ENCODE assay signal across 1 cellular context in the genomic region with DNA sequence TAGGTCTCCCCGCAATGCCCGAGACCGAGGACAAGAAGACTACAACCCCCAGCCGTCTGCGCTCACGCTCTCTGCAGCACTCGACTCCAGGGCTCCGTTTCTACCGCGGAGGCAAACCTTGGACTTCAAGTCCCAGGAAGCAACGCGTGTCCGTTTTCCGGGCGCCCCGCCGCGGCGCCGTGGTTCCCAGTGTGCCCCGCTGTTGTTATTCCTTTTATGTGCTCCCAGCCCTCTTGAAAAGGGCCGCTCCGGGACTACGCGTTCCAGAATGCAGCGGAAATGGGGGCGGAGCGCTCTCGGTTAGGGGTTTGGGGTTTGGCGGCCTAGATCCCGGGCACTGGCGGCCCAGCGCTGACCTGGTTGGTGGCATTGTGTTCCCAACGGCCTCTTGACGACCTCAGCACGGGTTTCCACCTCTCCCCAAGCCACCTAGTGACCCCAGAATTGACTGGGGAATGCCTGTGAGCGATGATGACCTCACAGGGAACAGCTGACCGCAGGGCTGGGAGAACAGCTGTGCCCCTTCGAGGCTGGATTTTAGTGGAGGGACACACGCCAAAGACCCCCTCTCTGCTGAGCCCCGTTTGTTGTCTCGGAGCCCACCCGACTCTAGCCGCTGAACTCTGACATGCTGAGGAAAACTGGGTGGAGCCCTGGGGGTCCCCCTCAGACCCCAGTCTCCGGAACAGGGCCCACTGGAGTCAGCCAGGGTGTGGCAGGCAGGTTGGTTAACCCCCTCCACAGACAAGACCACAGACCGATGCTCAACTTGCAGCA.
A peak's percentile ranks its signal among the peaks of the same experiment; 100 is the strongest.
TF ChIP-seq lines count a peak whose summit lies in the region.

No MANE protein-coding gene starts in this region.

TF ChIP-seq in HepG2, 621 proteins besides CTCF, POLR2A, EP300 and RAD21 (continued from another document and continues in another):
- TF ChIP-seq ZBTB49 (CRISPR knock-in tag; IDR thresholded peaks at IDR 0.05; ENCODE audit: borderline replicate concordance) = no peak
- peak; percentile 95 for TF ChIP-seq ZFY (CRISPR knock-in tag; IDR thresholded peaks at IDR 0.05)
- TF ChIP-seq, protein P1, sequence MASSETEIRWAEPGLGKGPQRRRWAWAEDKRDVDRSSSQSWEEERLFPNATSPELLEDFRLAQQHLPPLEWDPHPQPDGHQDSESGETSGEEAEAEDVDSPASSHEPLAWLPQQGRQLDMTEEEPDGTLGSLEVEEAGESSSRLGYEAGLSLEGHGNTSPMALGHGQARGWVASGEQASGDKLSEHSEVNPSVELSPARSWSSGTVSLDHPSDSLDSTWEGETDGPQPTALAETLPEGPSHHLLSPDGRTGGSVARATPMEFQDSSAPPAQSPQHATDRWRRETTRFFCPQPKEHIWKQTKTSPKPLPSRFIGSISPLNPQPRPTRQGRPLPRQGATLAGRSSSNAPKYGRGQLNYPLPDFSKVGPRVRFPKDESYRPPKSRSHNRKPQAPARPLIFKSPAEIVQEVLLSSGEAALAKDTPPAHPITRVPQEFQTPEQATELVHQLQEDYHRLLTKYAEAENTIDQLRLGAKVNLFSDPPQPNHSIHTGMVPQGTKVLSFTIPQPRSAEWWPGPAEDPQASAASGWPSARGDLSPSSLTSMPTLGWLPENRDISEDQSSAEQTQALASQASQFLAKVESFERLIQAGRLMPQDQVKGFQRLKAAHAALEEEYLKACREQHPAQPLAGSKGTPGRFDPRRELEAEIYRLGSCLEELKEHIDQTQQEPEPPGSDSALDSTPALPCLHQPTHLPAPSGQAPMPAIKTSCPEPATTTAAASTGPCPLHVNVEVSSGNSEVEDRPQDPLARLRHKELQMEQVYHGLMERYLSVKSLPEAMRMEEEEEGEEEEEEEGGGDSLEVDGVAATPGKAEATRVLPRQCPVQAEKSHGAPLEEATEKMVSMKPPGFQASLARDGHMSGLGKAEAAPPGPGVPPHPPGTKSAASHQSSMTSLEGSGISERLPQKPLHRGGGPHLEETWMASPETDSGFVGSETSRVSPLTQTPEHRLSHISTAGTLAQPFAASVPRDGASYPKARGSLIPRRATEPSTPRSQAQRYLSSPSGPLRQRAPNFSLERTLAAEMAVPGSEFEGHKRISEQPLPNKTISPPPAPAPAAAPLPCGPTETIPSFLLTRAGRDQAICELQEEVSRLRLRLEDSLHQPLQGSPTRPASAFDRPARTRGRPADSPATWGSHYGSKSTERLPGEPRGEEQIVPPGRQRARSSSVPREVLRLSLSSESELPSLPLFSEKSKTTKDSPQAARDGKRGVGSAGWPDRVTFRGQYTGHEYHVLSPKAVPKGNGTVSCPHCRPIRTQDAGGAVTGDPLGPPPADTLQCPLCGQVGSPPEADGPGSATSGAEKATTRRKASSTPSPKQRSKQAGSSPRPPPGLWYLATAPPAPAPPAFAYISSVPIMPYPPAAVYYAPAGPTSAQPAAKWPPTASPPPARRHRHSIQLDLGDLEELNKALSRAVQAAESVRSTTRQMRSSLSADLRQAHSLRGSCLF (CRISPR knock-in tag; IDR thresholded peaks at IDR 0.05; ENCODE audit: borderline replicate concordance) = no peak
- TF ChIP-seq SMAD3 (CRISPR knock-in tag; IDR thresholded peaks at IDR 0.05) = 0 out of 2 replicates have a peak, but pooled peaks have one; percentile 22
- no peak for TF ChIP-seq SNAPC2 (CRISPR knock-in tag; IDR thresholded peaks at IDR 0.05)
- TF ChIP-seq KAT7 (CRISPR knock-in tag; IDR thresholded peaks at IDR 0.05; ENCODE audit: borderline replicate concordance) = no peak; the same call in 1 of the 2 replicates
- TF ChIP-seq ZNF709 (CRISPR knock-in tag; IDR thresholded peaks at IDR 0.05) = 0 out of 2 replicates have a peak, but pooled peaks have one; percentile 23
- TF ChIP-seq SP4 (CRISPR knock-in tag; IDR thresholded peaks at IDR 0.05) = peak; percentile 94
- TF ChIP-seq ZNF12 (CRISPR knock-in tag; IDR thresholded peaks at IDR 0.05) = no peak
- peak; percentile 65; the same call in 1 of the 2 replicates for TF ChIP-seq ZSCAN31 (CRISPR knock-in tag; IDR thresholded peaks at IDR 0.05; ENCODE audit: low read depth)
- TF ChIP-seq JUND (CRISPR knock-in tag; IDR thresholded peaks at IDR 0.05) = no peak
- peak; percentile 70 for TF ChIP-seq AGO1 (IDR thresholded peaks at IDR 0.05; ENCODE audit: low read depth, low read length, poor library complexity, severe bottlenecking)
- no peak for TF ChIP-seq TSC22D2 (CRISPR knock-in tag; IDR thresholded peaks at IDR 0.05; ENCODE audit: borderline replicate concordance)
- TF ChIP-seq, protein P2, sequence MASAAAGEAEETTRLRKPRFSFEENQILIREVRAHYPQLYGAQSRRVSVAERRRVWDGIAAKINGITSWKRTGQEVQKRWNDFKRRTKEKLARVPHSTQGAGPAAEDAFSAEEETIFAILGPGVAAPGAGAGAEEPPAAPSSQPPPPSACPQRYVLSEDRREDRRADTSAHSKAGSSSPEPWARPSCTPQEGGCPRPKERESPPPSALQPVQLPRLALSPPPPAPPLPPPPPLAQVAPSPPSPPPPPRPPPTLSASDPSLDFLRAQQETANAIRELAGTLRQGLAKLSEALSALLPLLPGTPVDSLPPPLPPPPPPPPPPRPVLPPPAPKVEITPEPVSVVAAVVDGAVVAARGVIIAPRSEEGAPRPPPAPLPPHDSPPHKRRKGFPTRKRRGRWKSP (CRISPR knock-in tag; IDR thresholded peaks at IDR 0.05) = peak; percentile 68; the same call in 1 of the 2 replicates
- TF ChIP-seq SKIL (CRISPR knock-in tag; IDR thresholded peaks at IDR 0.05; ENCODE audit: borderline replicate concordance) = no peak
- 0 out of 2 replicates have a peak, but pooled peaks have one; percentile 64 for TF ChIP-seq NFATC3 (CRISPR knock-in tag; IDR thresholded peaks at IDR 0.05)
- TF ChIP-seq HOXA3 (CRISPR knock-in tag; IDR thresholded peaks at IDR 0.05) = peak; percentile 68
- TF ChIP-seq ZNF879 (CRISPR knock-in tag; IDR thresholded peaks at IDR 0.05) = no peak
- peak; percentile 82; the same call in 1 of the 2 replicates for TF ChIP-seq ZBTB10 (CRISPR knock-in tag; IDR thresholded peaks at IDR 0.05; ENCODE audit: borderline replicate concordance)
- peak; percentile 64 for TF ChIP-seq MED1 (CRISPR knock-in tag; IDR thresholded peaks at IDR 0.05)
- TF ChIP-seq ZNF547 (CRISPR knock-in tag; IDR thresholded peaks at IDR 0.05) = no peak
- TF ChIP-seq FOXJ3 (CRISPR knock-in tag; IDR thresholded peaks at IDR 0.05; ENCODE audit: borderline replicate concordance) = peak; percentile 75; the same call in 1 of the 2 replicates
- no peak for TF ChIP-seq ZNF441 (CRISPR knock-in tag; IDR thresholded peaks at IDR 0.05; ENCODE audit: borderline replicate concordance)
- no peak for TF ChIP-seq ZNF10 (CRISPR knock-in tag; IDR thresholded peaks at IDR 0.05; ENCODE audit: borderline replicate concordance, low read depth)
- TF ChIP-seq, protein P3, sequence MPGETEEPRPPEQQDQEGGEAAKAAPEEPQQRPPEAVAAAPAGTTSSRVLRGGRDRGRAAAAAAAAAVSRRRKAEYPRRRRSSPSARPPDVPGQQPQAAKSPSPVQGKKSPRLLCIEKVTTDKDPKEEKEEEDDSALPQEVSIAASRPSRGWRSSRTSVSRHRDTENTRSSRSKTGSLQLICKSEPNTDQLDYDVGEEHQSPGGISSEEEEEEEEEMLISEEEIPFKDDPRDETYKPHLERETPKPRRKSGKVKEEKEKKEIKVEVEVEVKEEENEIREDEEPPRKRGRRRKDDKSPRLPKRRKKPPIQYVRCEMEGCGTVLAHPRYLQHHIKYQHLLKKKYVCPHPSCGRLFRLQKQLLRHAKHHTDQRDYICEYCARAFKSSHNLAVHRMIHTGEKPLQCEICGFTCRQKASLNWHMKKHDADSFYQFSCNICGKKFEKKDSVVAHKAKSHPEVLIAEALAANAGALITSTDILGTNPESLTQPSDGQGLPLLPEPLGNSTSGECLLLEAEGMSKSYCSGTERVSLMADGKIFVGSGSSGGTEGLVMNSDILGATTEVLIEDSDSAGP (CRISPR knock-in tag; IDR thresholded peaks at IDR 0.05; ENCODE audit: borderline replicate concordance) = peak; percentile 41; the same call in 1 of the 2 replicates
- no peak; the same call in none of the 2 replicates for TF ChIP-seq MED13 (CRISPR knock-in tag; IDR thresholded peaks at IDR 0.05)
- peak; percentile 90 for TF ChIP-seq E2F1 (CRISPR knock-in tag; IDR thresholded peaks at IDR 0.05)
- TF ChIP-seq, protein P4, sequence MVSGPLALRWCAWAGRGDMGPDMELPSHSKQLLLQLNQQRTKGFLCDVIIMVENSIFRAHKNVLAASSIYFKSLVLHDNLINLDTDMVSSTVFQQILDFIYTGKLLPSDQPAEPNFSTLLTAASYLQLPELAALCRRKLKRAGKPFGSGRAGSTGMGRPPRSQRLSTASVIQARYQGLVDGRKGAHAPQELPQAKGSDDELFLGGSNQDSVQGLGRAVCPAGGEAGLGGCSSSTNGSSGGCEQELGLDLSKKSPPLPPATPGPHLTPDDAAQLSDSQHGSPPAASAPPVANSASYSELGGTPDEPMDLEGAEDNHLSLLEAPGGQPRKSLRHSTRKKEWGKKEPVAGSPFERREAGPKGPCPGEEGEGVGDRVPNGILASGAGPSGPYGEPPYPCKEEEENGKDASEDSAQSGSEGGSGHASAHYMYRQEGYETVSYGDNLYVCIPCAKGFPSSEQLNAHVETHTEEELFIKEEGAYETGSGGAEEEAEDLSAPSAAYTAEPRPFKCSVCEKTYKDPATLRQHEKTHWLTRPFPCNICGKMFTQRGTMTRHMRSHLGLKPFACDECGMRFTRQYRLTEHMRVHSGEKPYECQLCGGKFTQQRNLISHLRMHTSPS (CRISPR knock-in tag; IDR thresholded peaks at IDR 0.05; ENCODE audit: low read depth) = peak; percentile 36; the same call in 1 of the 2 replicates
- peak; percentile 99 for TF ChIP-seq CREM (IDR thresholded peaks at IDR 0.05)
- no peak for TF ChIP-seq CREM (CRISPR knock-in tag; IDR thresholded peaks at IDR 0.05)
- peak; percentile 79; the same call in 1 of the 2 replicates for TF ChIP-seq ZNF556 (CRISPR knock-in tag; IDR thresholded peaks at IDR 0.05; ENCODE audit: borderline replicate concordance)
- no peak for TF ChIP-seq ZNF234 (CRISPR knock-in tag; conservative IDR thresholded peaks at IDR 0.05)
- TF ChIP-seq NCOA5 (CRISPR knock-in tag; IDR thresholded peaks at IDR 0.05) = no peak
- TF ChIP-seq ZNF704 (CRISPR knock-in tag; IDR thresholded peaks at IDR 0.05; ENCODE audit: borderline replicate concordance) = peak; percentile 89
